Comparison of ENCODE assay signal across 1 cellular context in genomic region chr6:158762787-158763439, GRCh38.
A peak's percentile ranks its signal among the peaks of the same experiment; 100 is the strongest.
TF ChIP-seq lines count a peak whose summit lies in the region.

No MANE protein-coding gene starts in this region.

TF ChIP-seq in K562, 482 proteins besides CTCF, POLR2A, EP300 and RAD21 (continued from another document and continues in another):
- no peak for TF ChIP-seq CEBPZ (IDR thresholded peaks at IDR 0.05; ENCODE audit: borderline replicate concordance, low read depth, low read length)
- no peak for TF ChIP-seq SP2 (IDR thresholded peaks at IDR 0.05; ENCODE audit: extremely low read depth, low read depth, low read length, poor library complexity, severe bottlenecking)
- no peak for TF ChIP-seq ZNF431 (CRISPR knock-in tag; IDR thresholded peaks at IDR 0.05)
- peak in 1 of 2 experiments; percentile 66; a peak in 1 of 3 replicates for TF ChIP-seq CBX3 (IDR thresholded peaks at IDR 0.05; ENCODE audit: borderline replicate concordance in 1 of 2, low read length in 2 of 2)
- TF ChIP-seq NELFE (IDR thresholded peaks at IDR 0.05; ENCODE audit: insufficient read depth, insufficient read length), result no peak
- TF ChIP-seq STAG1 (CRISPR knock-in tag; IDR thresholded peaks at IDR 0.05; ENCODE audit: borderline replicate concordance), result no peak
- TF ChIP-seq GTF2F1 (IDR thresholded peaks at IDR 0.05; ENCODE audit: low read depth, low read length), result no peak
- no peak for TF ChIP-seq BRCA1 (IDR thresholded peaks at IDR 0.05)
- no peak for TF ChIP-seq BRCA1 (CRISPR knock-in tag; IDR thresholded peaks at IDR 0.05)
- no peak for TF ChIP-seq TSC22D4 (tag; IDR thresholded peaks at IDR 0.05)
- TF ChIP-seq PURB (CRISPR knock-in tag; IDR thresholded peaks at IDR 0.05; ENCODE audit: low read depth), result no peak
- peak; percentile 49; the same call in 1 of the 2 replicates for TF ChIP-seq CREB3L1 (IDR thresholded peaks at IDR 0.05; ENCODE audit: borderline replicate concordance, low read depth)
- TF ChIP-seq MCM3 (IDR thresholded peaks at IDR 0.05), result no peak
- TF ChIP-seq ZBTB40 (IDR thresholded peaks at IDR 0.05), result 0 out of 2 replicates have a peak, but pooled peaks have one; percentile 12
- no peak for TF ChIP-seq ZBTB40 (CRISPR knock-in tag; IDR thresholded peaks at IDR 0.05)
- no peak for TF ChIP-seq RFX1 (IDR thresholded peaks at IDR 0.05)
- no peak for TF ChIP-seq MBD1 (CRISPR knock-in tag; IDR thresholded peaks at IDR 0.05)
- no peak for TF ChIP-seq E4F1 (CRISPR knock-in tag; IDR thresholded peaks at IDR 0.05; ENCODE audit: borderline replicate concordance)
- TF ChIP-seq, protein P1, sequence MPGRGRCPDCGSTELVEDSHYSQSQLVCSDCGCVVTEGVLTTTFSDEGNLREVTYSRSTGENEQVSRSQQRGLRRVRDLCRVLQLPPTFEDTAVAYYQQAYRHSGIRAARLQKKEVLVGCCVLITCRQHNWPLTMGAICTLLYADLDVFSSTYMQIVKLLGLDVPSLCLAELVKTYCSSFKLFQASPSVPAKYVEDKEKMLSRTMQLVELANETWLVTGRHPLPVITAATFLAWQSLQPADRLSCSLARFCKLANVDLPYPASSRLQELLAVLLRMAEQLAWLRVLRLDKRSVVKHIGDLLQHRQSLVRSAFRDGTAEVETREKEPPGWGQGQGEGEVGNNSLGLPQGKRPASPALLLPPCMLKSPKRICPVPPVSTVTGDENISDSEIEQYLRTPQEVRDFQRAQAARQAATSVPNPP (IDR thresholded peaks at IDR 0.05; ENCODE audit: borderline replicate concordance, insufficient read depth, insufficient read length), result no peak
- no peak for TF ChIP-seq SREBF2 (CRISPR knock-in tag; IDR thresholded peaks at IDR 0.05)
- TF ChIP-seq HOXB6 (CRISPR knock-in tag; IDR thresholded peaks at IDR 0.05; ENCODE audit: borderline replicate concordance), result no peak
- no peak for TF ChIP-seq LARP7 (IDR thresholded peaks at IDR 0.05)
- TF ChIP-seq MAFK (IDR thresholded peaks at IDR 0.05; ENCODE audit: low read length), result peak; percentile 2; the same call in 1 of the 2 replicates
- peak; percentile 81 for TF ChIP-seq NCOA1 (IDR thresholded peaks at IDR 0.05; ENCODE audit: low read depth)
- no peak for TF ChIP-seq BRD4 (IDR thresholded peaks at IDR 0.05)
- no peak for TF ChIP-seq ZNF217 (CRISPR knock-in tag; IDR thresholded peaks at IDR 0.05)
- TF ChIP-seq SRSF1 (IDR thresholded peaks at IDR 0.05; ENCODE audit: low read depth, low read length), result no peak
